In genomic region chr7:142438235-142438922, GRCh38 we compare ENCODE assay signal across 8 cellular contexts.
A peak's percentile ranks its signal among the peaks of the same experiment; 100 is the strongest.
DNase-seq lines count a peak whose midpoint lies in the region; ATAC-seq and TF ChIP-seq lines count a peak whose summit lies in the region.

No MANE protein-coding gene starts in this region.

- H3K27me3 ChIP-seq in IMR-90 (ENCODE audit: control insufficient read depth, insufficient read depth, low read length) (no peaks in the 10 kb centered on the region), iPS-15b (ENCODE audit: control insufficient read depth, insufficient read depth, low read length) (no peaks in the 10 kb centered on the region), uterus (no peaks in the 10 kb centered on the region)

- H4K8ac ChIP-seq in IMR-90 (ENCODE audit: low read depth in 2 of 2, low read length in 2 of 2) = peak overlapping the region in 1 of 2 experiments; percentile 85; a peak in 3 of 4 replicates

- dilution Hi-C loops in IMR-90 (cut with HindIII; ENCODE audit: low sequenced_read_pairs, unreplicated experiment) = no loop called here

- peak overlapping the region; percentile 98 for H2BK20ac ChIP-seq in IMR-90 (ENCODE audit: low read depth, low read length)

- H2BK15ac ChIP-seq in IMR-90 (ENCODE audit: low read depth, low read length) = peak overlapping the region; percentile 39; the same call in 1 of the 3 replicates

- H3K27me3 Mint-ChIP-seq in activated CD4-positive, alpha-beta T cell treated with anti-CD3 and anti-CD28 coated beads, Interleukin-2, amount 10 ng/mL, durations not matched to agents 24 days and 14 days = peaks cover 3% of the 10 kb centered on the region

- no peaks in the 10 kb centered on the region for H3K79me1 ChIP-seq in IMR-90 (ENCODE audit: low read depth in 1 of 2, low read length in 2 of 2)

- 0 out of 2 replicates have a peak overlapping the region, but pooled peaks have one; percentile 43 for H3K14ac ChIP-seq in IMR-90 (replicated peaks; ENCODE audit: low read depth, low read length)

- H3K56ac ChIP-seq in IMR-90 (ENCODE audit: extremely low read depth, insufficient read depth, low read length) = no peak overlapping the region

- H3K27ac ChIP-seq in IMR-90 (ENCODE audit: insufficient read depth, low read length) (no peak overlapping the region), uterus (no peak overlapping the region)

- H2AK5ac ChIP-seq in IMR-90 (ENCODE audit: low read depth, low read length) = peak overlapping the region; percentile 67; the same call in 1 of the 2 replicates

- H3K23ac ChIP-seq in IMR-90 (ENCODE audit: low read depth, low read length) = no peak overlapping the region

- H3K36me3 ChIP-seq in IMR-90 (ENCODE audit: control insufficient read depth, insufficient read depth, low read length) (no peaks in the 10 kb centered on the region), iPS-15b (ENCODE audit: control insufficient read depth, insufficient read depth, low read length) (no peaks in the 10 kb centered on the region), uterus (no peaks in the 10 kb centered on the region)

- peak; percentile 73 for TF ChIP-seq RAD21 in IMR-90 (IDR thresholded peaks at IDR 0.05; ENCODE audit: low read length)

- H3K9me3 ChIP-seq in IMR-90 (ENCODE audit: control insufficient read depth, insufficient read depth, low read length) (0 out of 2 replicates have a peak, but pooled peaks cover 2% of the 10 kb centered on the region), iPS-15b (ENCODE audit: control insufficient read depth, insufficient read depth, low read length) (no peaks in the 10 kb centered on the region), uterus (no peaks in the 10 kb centered on the region)

- H4K20me1 ChIP-seq in IMR-90 (ENCODE audit: insufficient read depth, low read length) = no peaks in the 10 kb centered on the region

- H2BK120ac ChIP-seq in IMR-90 (ENCODE audit: low read depth, low read length) = peak overlapping the region; percentile 99

- intact Hi-C loops in IMR-90 (cut with micrococcal nuclease) (no loop called here), uterus (cut with DNase I; ENCODE audit: low total_unique reads) (no loop called here)
- intact Hi-C loops in activated CD4-positive, alpha-beta T cell treated with anti-CD3 and anti-CD28 coated beads, Interleukin-2, amount 10 ng/mL, durations not matched to agents 24 days and 14 days (cut with micrococcal nuclease) = no loop called here

- no peak overlapping the region for H3K4me3 ChIP-seq in IMR-90 (ENCODE audit: insufficient read depth, low read depth, low read length)
- H3K4me3 ChIP-seq in iPS-15b (ENCODE audit: low read depth, low read length) = peak overlapping the region; percentile 14
- H3K4me3 ChIP-seq in uterus = no peak overlapping the region

- H3K18ac ChIP-seq in IMR-90 (ENCODE audit: low read depth, low read length) = peak overlapping the region; percentile 4; the same call in 1 of the 2 replicates

- 90% methylated on average over 2 of the region's 12 CpGs; no CpG with 5 or more reads in 1 of the 2 experiments for WGBS in IMR-90 (ENCODE audit: extremely low coverage in 2 of 2, insufficient read length in 1 of 2), 2 experiments

- peaks cover 12% of the 10 kb centered on the region for H3K4me1 ChIP-seq in IMR-90 (ENCODE audit: control insufficient read depth, insufficient read depth, low read length)
- peaks cover 8% of the 10 kb centered on the region for H3K4me1 ChIP-seq in iPS-15b (ENCODE audit: control insufficient read depth, insufficient read depth, low read length)
- H3K4me1 ChIP-seq in uterus = no peaks in the 10 kb centered on the region

- DNase-seq in A172 (ENCODE audit: low spot score) = peak; percentile 16
- peak; percentile 71 for DNase-seq in GDM1 (lab: John Stamatoyannopoulos, UW)
- DNase-seq in IMR-90 = peak; percentile 64
- DNase-seq in activated CD4-positive, alpha-beta T cell treated with anti-CD3 and anti-CD28 coated beads, Interleukin-2, amount 10 ng/mL, durations not matched to agents 24 days and 14 days = peak; percentile 78
- DNase-seq in uterus = no peak

- H3K36me3 Mint-ChIP-seq in activated CD4-positive, alpha-beta T cell treated with anti-CD3 and anti-CD28 coated beads, Interleukin-2, amount 10 ng/mL, durations not matched to agents 24 days and 14 days (ENCODE audit: low read depth) = no peaks in the 10 kb centered on the region

- ATAC-seq in IMR-90 (ENCODE audit: low read depth) = peak; percentile 33; the same call in 1 of the 2 replicates
- ATAC-seq in GM18517 (IDR thresholded peaks at IDR 0.05; ENCODE audit: unreplicated experiment) = no peak
- no peak for ATAC-seq in HG02938 (IDR thresholded peaks at IDR 0.05; ENCODE audit: unreplicated experiment)

- no peak overlapping the region for H3K4me2 ChIP-seq in IMR-90 (ENCODE audit: low read depth, low read length)

- H2BK5ac ChIP-seq in IMR-90 (ENCODE audit: low read depth, low read length, poor library complexity, severe bottlenecking) = peak overlapping the region; percentile 47

- BruUV-seq in IMR-90 (replicated peaks; lab: Mats Ljungman, UMichigan) = no TSS peak

- H4K5ac ChIP-seq in IMR-90 (ENCODE audit: low read depth, low read length) = no peak overlapping the region; the same call in 1 of the 2 replicates

- H2AFZ ChIP-seq in IMR-90 (replicated peaks; ENCODE audit: low read length, poor library complexity) = peak overlapping the region; percentile 68

- H3K4ac ChIP-seq in IMR-90 (ENCODE audit: low read depth, low read length) = peak overlapping the region; percentile 91

- peaks cover 22% of the 10 kb centered on the region for H3K9me1 ChIP-seq in IMR-90 (ENCODE audit: insufficient read depth, low read length)

- TF ChIP-seq CTCF in IMR-90 (conservative IDR thresholded peaks at IDR 0.05; ENCODE audit: low read depth, low read length) = peak; percentile 84
- no peak for TF ChIP-seq CTCF in uterus (IDR thresholded peaks at IDR 0.05)

- POLR2A ChIA-PET in IMR-90 (lab: Charles Lee; ENCODE audit: unreplicated experiment) = no interaction called here

- no peak overlapping the region for H3K4me3 Mint-ChIP-seq in activated CD4-positive, alpha-beta T cell treated with anti-CD3 and anti-CD28 coated beads, Interleukin-2, amount 10 ng/mL, durations not matched to agents 24 days and 14 days

- in situ Hi-C loops in IMR-90 (cut with MboI; ENCODE audit: low sequenced_read_pairs) = no loop called here

- peak overlapping the region; percentile 76 for H4K91ac ChIP-seq in IMR-90 (ENCODE audit: insufficient read depth, low read depth, low read length)

- peaks cover 54% of the 10 kb centered on the region for H3K4me1 Mint-ChIP-seq in activated CD4-positive, alpha-beta T cell treated with anti-CD3 and anti-CD28 coated beads, Interleukin-2, amount 10 ng/mL, durations not matched to agents 24 days and 14 days

- TF ChIP-seq POLR2A in IMR-90 (IDR thresholded peaks at IDR 0.05; ENCODE audit: low read depth, low read length) = no peak
- no peak for TF ChIP-seq POLR2A in uterus (IDR thresholded peaks at IDR 0.05)

- no peaks in the 10 kb centered on the region for H3K9me3 Mint-ChIP-seq in activated CD4-positive, alpha-beta T cell treated with anti-CD3 and anti-CD28 coated beads, Interleukin-2, amount 10 ng/mL, durations not matched to agents 24 days and 14 days

- CTCF ChIA-PET in IMR-90 (lab: Yijun Ruan, JAX) = interaction anchor here (0.8 to 3.9 kb wide), 4 partner anchors 11 to 46 kb away, joined by 3 to 16 read pairs (median 4); no protein-coding TSS in a partner anchor

- H3K9ac ChIP-seq in IMR-90 (ENCODE audit: low read depth, low read length) = no peak overlapping the region
- no peak overlapping the region for H3K9ac ChIP-seq in iPS-15b (ENCODE audit: low read depth, low read length)

- H2AK9ac ChIP-seq in IMR-90 (replicated peaks; ENCODE audit: low read depth, low read length, poor library complexity) = peak overlapping the region; percentile 57

- no peak overlapping the region for H3K27ac Mint-ChIP-seq in activated CD4-positive, alpha-beta T cell treated with anti-CD3 and anti-CD28 coated beads, Interleukin-2, amount 10 ng/mL, durations not matched to agents 24 days and 14 days

TF ChIP-seq in IMR-90, 13 proteins besides CTCF, POLR2A, EP300 and RAD21:
- TF ChIP-seq CEBPB (IDR thresholded peaks at IDR 0.05; ENCODE audit: low read depth, low read length) (no peak), NFE2L2 (IDR thresholded peaks at IDR 0.05; ENCODE audit: low read depth, low read length) (no peak), MAZ (IDR thresholded peaks at IDR 0.05; ENCODE audit: borderline replicate concordance, low read depth, low read length) (no peak), SMC3 (IDR thresholded peaks at IDR 0.05; ENCODE audit: low read depth, low read length) (peak; percentile 64), RFX5 (IDR thresholded peaks at IDR 0.05; ENCODE audit: low read depth, low read length) (no peak)

Comparison
In these comparisons a context has a peak if more than half of its experiments do, and no peak if none do; other contexts are left out.
1. DNase-seq: peak in A172 (single experiment), GDM1 (single experiment), IMR-90 (single experiment) and activated CD4-positive, alpha-beta T cell treated with anti-CD3 and anti-CD28 coated beads, Interleukin-2, amount 10 ng/mL, durations not matched to agents 24 days and 14 days (single experiment); none in uterus (0 of 2).